Comparison of ENCODE assay signal across 8 cellular contexts in genomic region chr10:28991738-28992270, GRCh38.
DNase-seq lines count a peak whose midpoint lies in the region; ATAC-seq, FAIRE-seq and TF ChIP-seq lines count a peak whose summit lies in the region.

No MANE protein-coding gene starts in this region.

- no peaks in the 10 kb centered on the region for H3K36me3 Mint-ChIP-seq in activated T-cell treated with anti-CD3 and anti-CD28 coated beads, Interleukin-2, amount 50 U/mL, for 72 hours (ENCODE audit: insufficient read depth in 2 of 2)

- DNase-seq in AG04449 (ENCODE audit: low read depth, low spot score) (no peak), GM18507 (ENCODE audit: extremely low spot score, insufficient read length, low read depth) (no peak), NCI-H774 (lab: John Stamatoyannopoulos, UW) (peak; percentile 58), right atrium auricular region (ENCODE audit: low spot score) (no peak), GM12892 (ENCODE audit: insufficient read length) (no peak)
- peak; percentile 45 to 53 for DNase-seq in activated T-cell treated with anti-CD3 and anti-CD28 coated beads, Interleukin-2, amount 50 U/mL, for 72 hours
- peak; percentile 7 to 25 for DNase-seq in stimulated activated CD4-positive, alpha-beta T cell treated with anti-CD3 and anti-CD28 coated beads, Interleukin-1b, Interleukin-23, amount 100 ng/mL, for 4 hours (ENCODE audit: low read depth in 2 of 2)

- CTCF ChIA-PET in AG04449 (lab: Yijun Ruan, JAX), result interaction anchor here (0.6 to 4.6 kb wide), 29 partner anchors 9 to 327 kb away, joined by 3 to 61 read pairs (median 3); partner anchors contain the start of gene BAMBI

- TF ChIP-seq POLR2A in GM12892 (IDR thresholded peaks at IDR 0.05; ENCODE audit: low read depth, low read length), result no peak

- H3K4me1 Mint-ChIP-seq in activated T-cell treated with anti-CD3 and anti-CD28 coated beads, Interleukin-2, amount 50 U/mL, for 72 hours (ENCODE audit: low read depth), result no peaks in the 10 kb centered on the region

- peaks cover 0 to 12% of the 10 kb centered on the region in 2 donors for H3K4me1 ChIP-seq in right atrium auricular region

- H3K9me3 ChIP-seq in right atrium auricular region, result no peaks in the 10 kb centered on the region

- H3K4me3 ChIP-seq in AG04449 (ENCODE audit: low read depth, low read length), result no peak overlapping the region
- no peak overlapping the region for H3K4me3 ChIP-seq in right atrium auricular region

- H3K27ac ChIP-seq in right atrium auricular region, result peak overlapping the region in 1 of 2 donors; percentile 73

- TF ChIP-seq CTCF in AG04449 (IDR thresholded peaks at IDR 0.05; ENCODE audit: insufficient read depth, low read length, missing control alignments) (peak; percentile 48), right atrium auricular region (IDR thresholded peaks at IDR 0.05) (peak; percentile 55 to 82)

- H3K9me3 Mint-ChIP-seq in activated T-cell treated with anti-CD3 and anti-CD28 coated beads, Interleukin-2, amount 50 U/mL, for 72 hours, result no peaks in the 10 kb centered on the region

- no peak overlapping the region for H3K27ac Mint-ChIP-seq in activated T-cell treated with anti-CD3 and anti-CD28 coated beads, Interleukin-2, amount 50 U/mL, for 72 hours

- ATAC-seq in activated T-cell treated with anti-CD3 and anti-CD28 coated beads, Interleukin-2, amount 50 U/mL, for 72 hours (replicated peaks in 1 of 2), result peak in 1 of 2 donors; percentile 44
- no peak for ATAC-seq in GM18502 (IDR thresholded peaks at IDR 0.05; ENCODE audit: poor library complexity, unreplicated experiment)

- H3K36me3 ChIP-seq in right atrium auricular region, result no peaks in the 10 kb centered on the region

- H3K27me3 Mint-ChIP-seq in activated T-cell treated with anti-CD3 and anti-CD28 coated beads, Interleukin-2, amount 50 U/mL, for 72 hours (ENCODE audit: low read depth), result peaks cover 7% of the 10 kb centered on the region

- no peak overlapping the region for H3K4me3 Mint-ChIP-seq in activated T-cell treated with anti-CD3 and anti-CD28 coated beads, Interleukin-2, amount 50 U/mL, for 72 hours

- POLR2A ChIA-PET in AG04449 (lab: Yijun Ruan, JAX), result interaction anchor here (0.7 to 1.5 kb wide), 3 partner anchors 66 to 314 kb away, joined by 3 read pairs; partner anchors contain the start of gene BAMBI

- FAIRE-seq in GM18507 (lab: Jason Lieb, UNC) (peak; percentile 56), GM12892 (lab: Jason Lieb, UNC) (no peak)

- no peaks in the 10 kb centered on the region for H3K27me3 ChIP-seq in right atrium auricular region

Comparison
In these comparisons a context has a peak if more than half of its experiments do, and no peak if none do; other contexts are left out.
1. DNase-seq: peak in NCI-H774 (single experiment), activated T-cell treated with anti-CD3 and anti-CD28 coated beads, Interleukin-2, amount 50 U/mL, for 72 hours (2 of 2) and stimulated activated CD4-positive, alpha-beta T cell treated with anti-CD3 and anti-CD28 coated beads, Interleukin-1b, Interleukin-23, amount 100 ng/mL, for 4 hours (2 of 2); none in AG04449 (single experiment), GM18507 (single experiment), right atrium auricular region (single experiment) and GM12892 (single experiment).